In the genomic region with DNA sequence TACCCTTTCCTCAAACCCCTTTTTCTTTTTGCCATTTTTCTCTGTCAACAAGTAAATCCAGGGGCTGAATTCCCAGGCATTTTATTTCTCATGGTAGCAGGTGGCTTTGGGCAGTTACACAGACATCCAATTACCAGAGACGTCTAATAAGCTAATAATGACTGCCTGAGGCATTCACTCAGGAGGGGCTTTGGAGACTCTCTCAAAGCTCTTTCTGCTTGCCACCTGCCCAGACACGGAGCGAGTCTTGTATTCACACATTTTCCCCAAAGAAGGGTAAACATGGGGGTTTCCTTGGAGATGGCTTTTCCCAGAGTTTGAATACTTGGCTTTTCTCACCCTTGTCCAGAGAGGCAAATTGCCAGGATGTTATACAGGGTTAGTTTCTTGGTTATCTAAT, we compare ENCODE assay signal across 19 cellular contexts.
DNase-seq lines count a peak whose midpoint lies in the region; ATAC-seq lines count a peak whose summit lies in the region.
"Had no signal": no experiment of that assay in that cellular context is flagged by ENCODE, and none has a peak within 500 bp of the region (broad histone marks: within the 10 kb centered on the region; RNA-seq: fewer than 3 reads in every experiment).

No MANE protein-coding gene starts in this region.

- H3K56ac ChIP-seq in mesendoderm (ENCODE audit: low read length), result no peak overlapping the region

- DNase-seq in ELF-1 (ENCODE audit: low read depth, low spot score) (peak; percentile 9), NCI-H146 (lab: John Stamatoyannopoulos, UW) (peak; percentile 99), NCI-H82 (lab: John Stamatoyannopoulos, UW) (peak; percentile 98), mesendoderm (peak; percentile 7)
- no peak for DNase-seq in stimulated activated CD4-positive, alpha-beta T cell treated with anti-CD3 and anti-CD28 coated beads, Interleukin-4, amount 100 ng/mL, for 24 hours
- DNase-seq in T-helper 2 cell treated with Interferon-gamma antibody and Interleukin-4, amounts not matched to agents 5 μg/mL and 100 μg/mL, for 36 hours (ENCODE audit: low spot score), result no peak
- DNase-seq: activated CD4-positive, CD25-positive, alpha-beta regulatory T cell treated with anti-CD3 and anti-CD28 coated beads, Interleukin-2, amount 50 U/mL, for 72 hours; activated naive CD8-positive, alpha-beta T cell treated with anti-CD3 and anti-CD28 coated beads, Interleukin-2, amount 50 U/mL, for 24 hours; EL; heart right ventricle; Kasumi-1; NCI-H1048; Peyer's patch; stimulated activated naive CD8-positive, alpha-beta T cell treated with anti-CD3 and anti-CD28 coated beads, Interleukin-15, Interleukin-2, amounts not matched to agents 100 U/mL and 50 U/mL, for 24 hours; T-helper 17 cell had no signal

- H3K4ac ChIP-seq in mesendoderm (ENCODE audit: low read depth, low read length), result no peak overlapping the region

- H2BK15ac ChIP-seq in mesendoderm (replicated peaks; ENCODE audit: low read depth), result no peak overlapping the region

- H3K9ac ChIP-seq in mesendoderm (ENCODE audit: low read length), result no peak overlapping the region

- no peak overlapping the region for H3K23ac ChIP-seq in mesendoderm (ENCODE audit: low read length)

- no peaks in the 10 kb centered on the region for H3K27me3 ChIP-seq in mesendoderm (ENCODE audit: insufficient read depth, low read length, poor library complexity)
- H3K27me3 ChIP-seq: breast epithelium, heart right ventricle, Peyer's patch, tibial nerve had no signal

- no peaks in the 10 kb centered on the region for H3K4me1 Mint-ChIP-seq in T-helper 2 cell treated with Interferon-gamma antibody and Interleukin-4, amounts not matched to agents 5 μg/mL and 100 μg/mL, for 36 hours (ENCODE audit: low read depth)
- H3K4me1 Mint-ChIP-seq: activated naive CD8-positive, alpha-beta T cell treated with anti-CD3 and anti-CD28 coated beads, Interleukin-2, amount 50 U/mL, for 24 hours; T-helper 17 cell had no signal

- no peak overlapping the region for H4K5ac ChIP-seq in mesendoderm (ENCODE audit: low read length)

- no peak for ATAC-seq in GM21423 (IDR thresholded peaks at IDR 0.05; ENCODE audit: unreplicated experiment)
- ATAC-seq: activated naive CD8-positive, alpha-beta T cell treated with anti-CD3 and anti-CD28 coated beads, Interleukin-2, amount 50 U/mL, for 24 hours; stimulated activated naive CD8-positive, alpha-beta T cell treated with anti-CD3 and anti-CD28 coated beads, Interleukin-15, Interleukin-2, amounts not matched to agents 100 U/mL and 50 U/mL, for 24 hours; T-helper 17 cell had no signal

- H3K36me3 Mint-ChIP-seq in T-helper 2 cell treated with Interferon-gamma antibody and Interleukin-4, amounts not matched to agents 5 μg/mL and 100 μg/mL, for 36 hours (ENCODE audit: low read depth), result no peaks in the 10 kb centered on the region

- no peaks in the 10 kb centered on the region for H3K36me3 ChIP-seq in mesendoderm (ENCODE audit: control insufficient read depth, insufficient read depth, low read length)
- H3K36me3 ChIP-seq: breast epithelium, heart right ventricle, Peyer's patch, tibial nerve had no signal

- H3K27ac Mint-ChIP-seq in T-helper 2 cell treated with Interferon-gamma antibody and Interleukin-4, amounts not matched to agents 5 μg/mL and 100 μg/mL, for 36 hours, result no peak overlapping the region
- H3K27ac Mint-ChIP-seq: activated naive CD8-positive, alpha-beta T cell treated with anti-CD3 and anti-CD28 coated beads, Interleukin-2, amount 50 U/mL, for 24 hours; T-helper 17 cell had no signal

- H3K18ac ChIP-seq in mesendoderm (ENCODE audit: low read length), result no peak overlapping the region

- no peak overlapping the region for H4K8ac ChIP-seq in mesendoderm (ENCODE audit: low read depth, low read length)

- WGBS in mesendoderm (ENCODE audit: extremely low coverage, insufficient coverage, low lambda C conversion rate), result no CpG with 5 or more reads among the region's 3 CpGs

- H2BK120ac ChIP-seq in mesendoderm (ENCODE audit: low read depth, low read length), result no peak overlapping the region

- H3K4me3 ChIP-seq in mesendoderm (ENCODE audit: low read length), result no peak overlapping the region
- H3K4me3 ChIP-seq: breast epithelium, heart right ventricle, lung, Peyer's patch, tibial nerve had no signal

- H2AK5ac ChIP-seq in mesendoderm (ENCODE audit: low read length), result no peak overlapping the region

- H3K27me3 Mint-ChIP-seq in T-helper 2 cell treated with Interferon-gamma antibody and Interleukin-4, amounts not matched to agents 5 μg/mL and 100 μg/mL, for 36 hours (ENCODE audit: low read depth), result peaks cover 3% of the 10 kb centered on the region
- H3K27me3 Mint-ChIP-seq: activated naive CD8-positive, alpha-beta T cell treated with anti-CD3 and anti-CD28 coated beads, Interleukin-2, amount 50 U/mL, for 24 hours had no signal

- H3K79me1 ChIP-seq in mesendoderm (ENCODE audit: low read length), result no peaks in the 10 kb centered on the region

- H3K9me3 Mint-ChIP-seq in T-helper 2 cell treated with Interferon-gamma antibody and Interleukin-4, amounts not matched to agents 5 μg/mL and 100 μg/mL, for 36 hours, result no peaks in the 10 kb centered on the region
- H3K9me3 Mint-ChIP-seq: activated naive CD8-positive, alpha-beta T cell treated with anti-CD3 and anti-CD28 coated beads, Interleukin-2, amount 50 U/mL, for 24 hours had no signal

- H2BK5ac ChIP-seq in mesendoderm (ENCODE audit: low read length), result no peak overlapping the region

- no peak overlapping the region for H3K4me3 Mint-ChIP-seq in T-helper 2 cell treated with Interferon-gamma antibody and Interleukin-4, amounts not matched to agents 5 μg/mL and 100 μg/mL, for 36 hours
- H3K4me3 Mint-ChIP-seq: activated naive CD8-positive, alpha-beta T cell treated with anti-CD3 and anti-CD28 coated beads, Interleukin-2, amount 50 U/mL, for 24 hours; T-helper 17 cell had no signal

- no peak overlapping the region for H3K27ac ChIP-seq in mesendoderm (ENCODE audit: low read depth, low read length)
- H3K27ac ChIP-seq: breast epithelium, Peyer's patch, tibial nerve had no signal

- no peaks in the 10 kb centered on the region for H3K79me2 ChIP-seq in mesendoderm (ENCODE audit: control insufficient read depth, insufficient read depth, low read length)

- H3K4me2 ChIP-seq in mesendoderm (ENCODE audit: low read length), result no peak overlapping the region

- no peaks in the 10 kb centered on the region for H3K4me1 ChIP-seq in mesendoderm (ENCODE audit: control insufficient read depth, low read depth, low read length)
- H3K4me1 ChIP-seq: breast epithelium, Peyer's patch had no signal

Comparison
In these comparisons a context has a peak if more than half of its experiments do, and no peak if none do; other contexts are left out.
1. DNase-seq: peak in ELF-1 (single experiment), NCI-H146 (single experiment), NCI-H82 (single experiment) and mesendoderm (single experiment); none in stimulated activated CD4-positive, alpha-beta T cell treated with anti-CD3 and anti-CD28 coated beads, Interleukin-4, amount 100 ng/mL, for 24 hours (single experiment) and T-helper 2 cell treated with Interferon-gamma antibody and Interleukin-4, amounts not matched to agents 5 μg/mL and 100 μg/mL, for 36 hours (single experiment).